In the genomic region with DNA sequence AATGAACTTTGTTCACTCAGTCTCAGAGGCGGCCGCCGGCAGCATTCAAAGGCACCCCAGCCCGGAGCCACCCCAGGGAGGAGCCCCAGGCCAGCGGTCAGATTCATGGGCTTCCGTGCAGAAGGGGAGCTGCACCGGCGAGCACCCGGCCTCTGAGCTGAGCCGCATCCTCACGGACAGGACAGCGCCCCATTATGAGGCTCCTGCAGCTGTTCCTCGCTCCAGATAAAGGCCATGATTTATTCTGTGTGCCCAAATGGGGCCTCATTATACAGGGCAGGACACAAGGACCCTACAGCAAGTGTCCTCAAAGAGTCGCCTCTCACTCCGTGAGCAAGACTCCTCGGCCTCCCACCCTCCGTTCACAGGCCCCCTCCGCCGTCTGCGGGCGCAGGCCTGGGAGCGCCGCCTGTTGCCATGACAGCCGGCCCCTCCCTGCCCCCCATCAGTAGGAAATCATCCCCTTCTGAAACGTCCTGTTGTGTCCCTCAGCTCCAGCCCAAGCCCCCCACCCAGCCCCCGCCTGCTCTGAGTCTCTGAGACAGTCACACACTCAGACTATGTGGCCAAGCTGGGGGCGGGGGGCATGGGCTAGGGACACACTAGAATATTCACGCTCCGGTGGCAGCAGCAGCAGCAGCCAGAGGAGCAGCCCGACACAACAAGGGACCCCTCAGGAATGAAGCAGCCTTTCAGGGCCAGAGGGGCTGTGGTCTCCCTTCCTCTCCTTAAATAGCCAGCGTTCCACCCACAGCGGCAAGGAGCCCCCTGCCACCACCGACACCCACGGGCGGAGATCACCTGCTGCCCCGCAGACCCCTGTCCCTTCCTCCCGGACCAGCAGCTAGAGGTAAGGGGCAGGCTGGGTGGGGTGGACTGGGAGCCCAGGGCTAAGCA, we compare ENCODE assay signal across 13 cellular contexts. TPM values are rescaled to one million over a fixed set of nuclear protein-coding genes. Genes with fewer than 3 reads are reported as not detected.
DNase-seq lines count a peak whose midpoint lies in the region; ATAC-seq and TF ChIP-seq lines count a peak whose summit lies in the region.
"Had no signal": no experiment of that assay in that cellular context is flagged by ENCODE, and none has a peak within 500 bp of the region (broad histone marks: within the 10 kb centered on the region; RNA-seq: fewer than 3 reads in every experiment).

A gene with protein sequence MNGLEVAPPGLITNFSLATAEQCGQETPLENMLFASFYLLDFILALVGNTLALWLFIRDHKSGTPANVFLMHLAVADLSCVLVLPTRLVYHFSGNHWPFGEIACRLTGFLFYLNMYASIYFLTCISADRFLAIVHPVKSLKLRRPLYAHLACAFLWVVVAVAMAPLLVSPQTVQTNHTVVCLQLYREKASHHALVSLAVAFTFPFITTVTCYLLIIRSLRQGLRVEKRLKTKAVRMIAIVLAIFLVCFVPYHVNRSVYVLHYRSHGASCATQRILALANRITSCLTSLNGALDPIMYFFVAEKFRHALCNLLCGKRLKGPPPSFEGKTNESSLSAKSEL (plus strand): TSS at position 759 of the 897 bp plus-strand sequence. CDS start 4,583 bp downstream, outside the sequence.

- TF ChIP-seq CTCF in hepatocyte (IDR thresholded peaks at IDR 0.05; ENCODE audit: poor library complexity), result no peak
- no peak for TF ChIP-seq CTCF in psoas muscle (IDR thresholded peaks at IDR 0.05)

- H3K4me1 ChIP-seq in hepatocyte (ENCODE audit: insufficient read depth), result no peaks in the 10 kb centered on the region
- peaks cover 16% of the 10 kb centered on the region for H3K4me1 ChIP-seq in psoas muscle

- H3K27ac ChIP-seq in hepatocyte (no peak within 1 kb of the TSS), psoas muscle (peak within 1 kb of the TSS; percentile 50)

- peaks cover 22% of the 10 kb centered on the region for H3K4me1 Mint-ChIP-seq in T-helper 17 cell

- no peaks in the 10 kb centered on the region for H3K9me2 ChIP-seq in hepatocyte (replicated peaks; ENCODE audit: insufficient read depth)

- no peaks in the 10 kb centered on the region for H3K36me3 Mint-ChIP-seq in T-helper 17 cell (ENCODE audit: low read depth)

- H3K36me3 ChIP-seq in hepatocyte (replicated peaks; ENCODE audit: insufficient read depth, low read depth) (no peaks in the 10 kb centered on the region), psoas muscle (ENCODE audit: insufficient read depth in 1 of 2, low read depth in 1 of 2) (no peaks in the 10 kb centered on the region)

- CTCF ChIA-PET in HEK293T (lab: Yijun Ruan, JAX), result no interaction called here

- no peaks in the 10 kb centered on the region for H3K27me3 Mint-ChIP-seq in T-helper 17 cell

- intact Hi-C loops in psoas muscle (cut with DNase I), result loop anchor here in 1 of 2 donors (5.0 kb wide), 1 partner anchor 52 kb away; no protein-coding TSS in a partner anchor

- ATAC-seq in T-helper 17 cell (no peak), psoas muscle (no peak), GM18861 (IDR thresholded peaks at IDR 0.05; ENCODE audit: unreplicated experiment) (no peak)

- DNase-seq in Ammon's horn (ENCODE audit: low spot score) (peak; percentile 59), T-helper 17 cell (no peak), hepatocyte (ENCODE audit: low spot score) (peak; percentile 51), psoas muscle (peak; percentile 17 to 49), HEK293T (ENCODE audit: extremely low spot score) (no peak), NOMO-1 treated with dmso at 0.1 percent for 144 hours (lab: John Stamatoyannopoulos, UW; ENCODE audit: unreplicated experiment) (no peak), H4 (ENCODE audit: low spot score) (no peak)
- DNase-seq: activated T-cell treated with anti-CD3 and anti-CD28 coated beads for 4 hours, GDM1, NCI-H2081 treated with DMSO at 0.1 percent for 48 hours had no signal

- no peaks in the 10 kb centered on the region for H4K20me1 ChIP-seq in hepatocyte (ENCODE audit: insufficient read depth, poor library complexity, severe bottlenecking)

- no peak within 1 kb of the TSS for H2AFZ ChIP-seq in hepatocyte

- H3K27ac Mint-ChIP-seq in T-helper 17 cell, result peak within 1 kb of the TSS; percentile 39

- H3K9me3 ChIP-seq in T-helper 17 cell (ENCODE audit: control insufficient read depth, low read length, poor library complexity, severe bottlenecking) (no peaks in the 10 kb centered on the region), hepatocyte (ENCODE audit: low read depth) (no peaks in the 10 kb centered on the region), psoas muscle (no peaks in the 10 kb centered on the region)

- H3K27me3 ChIP-seq in hepatocyte, result no peaks in the 10 kb centered on the region
- H3K27me3 ChIP-seq in psoas muscle (ENCODE audit: insufficient read depth in 3 of 3, low read length in 2 of 3), result no peaks in the 10 kb centered on the region

- H3K79me2 ChIP-seq in hepatocyte, result no peaks in the 10 kb centered on the region

- H3K4me2 ChIP-seq in hepatocyte, result peak within 1 kb of the TSS; percentile 33

- POLR2A ChIA-PET in HEK293T (lab: Yijun Ruan, JAX), result no interaction called here

- no peak within 1 kb of the TSS for H3K4me3 Mint-ChIP-seq in T-helper 17 cell

- H3K4me3 ChIP-seq in hepatocyte (no peak within 1 kb of the TSS), psoas muscle (no peak within 1 kb of the TSS)

- 81% methylated on average over 26 of the region's 37 CpGs for WGBS in hepatocyte (ENCODE audit: low lambda C conversion rate, missing lambda C conversion rate)
- WGBS in psoas muscle, 3 donors, result 84 to 86% (median 85%) methylated on average over 36 to 37 of the region's 37 CpGs

TF ChIP-seq in HEK293T, 16 proteins besides CTCF, POLR2A, EP300 and RAD21:
- no peak for TF ChIP-seq L3MBTL2 (conservative IDR thresholded peaks at IDR 0.05)
- TF ChIP-seq, protein P1, sequence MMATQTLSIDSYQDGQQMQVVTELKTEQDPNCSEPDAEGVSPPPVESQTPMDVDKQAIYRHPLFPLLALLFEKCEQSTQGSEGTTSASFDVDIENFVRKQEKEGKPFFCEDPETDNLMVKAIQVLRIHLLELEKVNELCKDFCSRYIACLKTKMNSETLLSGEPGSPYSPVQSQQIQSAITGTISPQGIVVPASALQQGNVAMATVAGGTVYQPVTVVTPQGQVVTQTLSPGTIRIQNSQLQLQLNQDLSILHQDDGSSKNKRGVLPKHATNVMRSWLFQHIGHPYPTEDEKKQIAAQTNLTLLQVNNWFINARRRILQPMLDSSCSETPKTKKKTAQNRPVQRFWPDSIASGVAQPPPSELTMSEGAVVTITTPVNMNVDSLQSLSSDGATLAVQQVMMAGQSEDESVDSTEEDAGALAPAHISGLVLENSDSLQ (IDR thresholded peaks at IDR 0.05), result no peak
- TF ChIP-seq FOXA1 (IDR thresholded peaks at IDR 0.05), result no peak
- TF ChIP-seq FOXM1 (IDR thresholded peaks at IDR 0.05; ENCODE audit: borderline replicate concordance), result no peak
- TF ChIP-seq BHLHE40 (IDR thresholded peaks at IDR 0.05; ENCODE audit: borderline replicate concordance), result no peak
- no peak for TF ChIP-seq TARDBP (IDR thresholded peaks at IDR 0.05)
- no peak for TF ChIP-seq LEF1 (IDR thresholded peaks at IDR 0.05; ENCODE audit: borderline replicate concordance)
- no peak for TF ChIP-seq CTBP1 (IDR thresholded peaks at IDR 0.05; ENCODE audit: borderline replicate concordance)
- no peak for TF ChIP-seq SUZ12 (IDR thresholded peaks at IDR 0.05)
- no peak for TF ChIP-seq NFRKB (IDR thresholded peaks at IDR 0.05)
- no peak for TF ChIP-seq HDGF (IDR thresholded peaks at IDR 0.05; ENCODE audit: borderline replicate concordance)
- TF ChIP-seq ZNF384 (IDR thresholded peaks at IDR 0.05), result no peak
- TF ChIP-seq SP1 (IDR thresholded peaks at IDR 0.05), result no peak
- TF ChIP-seq FOXK2 (IDR thresholded peaks at IDR 0.05), result no peak
TF ChIP-seq in HEK293T: peak in this region for 0.

RNA-seq across cellular contexts. Expression of the gene that starts here (rescaled TPM):
- not detected for total RNA-seq in T-helper 17 cell
- not detected in 2 replicates for total RNA-seq in hepatocyte
- 0.39 TPM in 1 of 2 replicates, not detected in the other for polyA plus RNA-seq in hepatocyte
- under 1 TPM in 1 of 4 donors, not detected in 3; 0.17 TPM for total RNA-seq in psoas muscle
- polyA plus RNA-seq in psoas muscle, result under 1 TPM; 0.14 to 0.35 (median 0.21) TPM
- not detected in 2 replicates for total RNA-seq in H4 (2014; rRNA removed; shearing (Covaris generic))
- total RNA-seq: bronchial epithelial cell, fibroblast of lung had no signal
- polyA plus RNA-seq: fibroblast of lung had no signal

Comparison
In these comparisons a context has a peak if more than half of its experiments do, and no peak if none do; other contexts are left out.
1. Peak in DNase-seq and H3K4me2 ChIP-seq in hepatocyte; RNA of the gene not detected or under 1 TPM.
2. Peak in DNase-seq and H3K27ac ChIP-seq in psoas muscle; RNA of the gene not detected or under 1 TPM.